Comparison of ENCODE assay signal across 8 cellular contexts in the genomic region with DNA sequence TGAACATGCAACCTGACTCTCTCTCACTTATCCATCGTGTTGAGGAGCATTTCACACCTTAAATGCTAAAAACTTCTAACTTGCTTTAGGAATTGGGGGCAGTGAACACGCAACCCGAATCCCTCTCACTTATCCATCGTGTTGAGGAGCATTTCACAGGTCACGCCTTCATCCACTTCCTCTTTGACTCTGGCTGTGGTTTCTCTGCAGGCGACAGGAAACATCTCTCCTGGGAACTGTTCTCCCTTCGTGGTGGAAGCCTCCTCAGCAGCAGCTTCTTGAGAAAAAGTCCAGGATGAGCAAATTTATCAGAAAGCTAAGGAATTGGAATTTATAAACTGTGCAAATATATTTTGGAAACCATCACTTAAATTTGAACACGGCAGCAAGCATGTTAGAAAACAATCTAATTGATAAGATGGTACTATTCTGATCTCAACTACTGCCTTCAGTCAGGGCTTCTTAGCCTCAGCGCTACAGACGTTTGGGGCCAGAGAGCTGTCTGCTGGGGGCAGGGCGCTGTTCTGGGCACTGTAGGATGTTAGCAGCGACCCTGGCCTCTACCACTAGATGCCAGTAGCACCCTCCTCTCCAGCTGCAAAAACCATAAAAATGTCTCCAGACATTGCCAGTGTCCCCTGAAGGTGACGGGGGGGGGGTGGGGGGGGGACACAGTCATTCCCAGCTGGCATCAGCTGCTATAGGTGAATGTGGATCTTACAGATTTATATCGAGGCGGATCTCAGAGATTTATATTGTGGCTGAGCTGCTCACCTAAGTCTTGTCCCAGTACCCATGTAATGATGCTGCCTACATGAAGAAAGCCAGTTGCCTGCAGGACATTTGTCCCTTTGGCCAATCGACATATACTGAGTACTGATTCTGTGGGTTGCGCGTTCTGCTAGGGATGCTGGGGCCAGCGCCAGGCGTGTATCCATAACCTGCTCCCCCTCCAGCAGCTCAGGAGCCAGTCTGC. TPM values are rescaled to one million over a fixed set of nuclear protein-coding genes. Genes with fewer than 3 reads are reported as not detected.
DNase-seq lines count a peak whose midpoint lies in the region; ATAC-seq and TF ChIP-seq lines count a peak whose summit lies in the region.

No MANE protein-coding gene starts in this region.

- H3K27ac Mint-ChIP-seq in Caco-2 (ENCODE audit: unreplicated experiment) = no peak overlapping the region

- no peaks in the 10 kb centered on the region for H3K9me3 ChIP-seq in Caco-2

- ATAC-seq in GM21529 (IDR thresholded peaks at IDR 0.05; ENCODE audit: unreplicated experiment) = peak; percentile 57
- no peak for ATAC-seq in HG03457 (IDR thresholded peaks at IDR 0.05; ENCODE audit: unreplicated experiment)
- no peak for ATAC-seq in omental fat pad (ENCODE audit: low FRiP score)
- ATAC-seq in GM18867 (IDR thresholded peaks at IDR 0.05; ENCODE audit: unreplicated experiment) = no peak

- no peak overlapping the region for H3K4me3 Mint-ChIP-seq in Caco-2 (ENCODE audit: unreplicated experiment)

- H3K27me3 ChIP-seq in Caco-2 (replicated peaks; ENCODE audit: control insufficient read depth, insufficient read depth, low read length) = peaks cover 2% of the 10 kb centered on the region

- peaks cover 19% of the 10 kb centered on the region for H3K4me1 Mint-ChIP-seq in Caco-2 (ENCODE audit: low read depth, unreplicated experiment)

- H3K27me3 Mint-ChIP-seq in Caco-2 (ENCODE audit: insufficient read depth, unreplicated experiment) = peaks cover 17% of the 10 kb centered on the region

- POLR2A ChIA-PET in Caco-2 (lab: Charles Lee) = no interaction called here

- intact Hi-C loops in Caco-2 (cut with micrococcal nuclease; ENCODE audit: unreplicated experiment) = loop anchor here (1.0 kb wide), 1 partner anchor 11 kb away; no protein-coding TSS in a partner anchor

- no peaks in the 10 kb centered on the region for H3K36me3 ChIP-seq in Caco-2 (ENCODE audit: control insufficient read depth, insufficient read depth, low read length)

- CTCF ChIA-PET in Caco-2 (lab: Charles Lee) = interaction anchor here (0.6 to 2.1 kb wide), 18 partner anchors 8 to 710 kb away, joined by 3 to 14 read pairs (median 4); no protein-coding TSS in a partner anchor

- peak; percentile 43 to 73 for TF ChIP-seq CTCF in Caco-2 (IDR thresholded peaks at IDR 0.05; ENCODE audit: insufficient read depth in 1 of 2, low read depth in 1 of 2, low read length in 1 of 2, severe bottlenecking in 1 of 2, unreplicated experiment in 1 of 2)
- TF ChIP-seq CTCF in omental fat pad (IDR thresholded peaks at IDR 0.05) = no peak

- no TSS peak for BruUV-seq in Caco-2 (replicated peaks; lab: Mats Ljungman, UMichigan)

- no peaks in the 10 kb centered on the region for H3K9me3 Mint-ChIP-seq in Caco-2 (ENCODE audit: unreplicated experiment)

- H3K36me3 Mint-ChIP-seq in Caco-2 (ENCODE audit: insufficient read depth, unreplicated experiment) = no peaks in the 10 kb centered on the region

- peak in 1 of 2 experiments; percentile 65 for DNase-seq in Caco-2
- DNase-seq in NCI-H69 (lab: John Stamatoyannopoulos, UW) = peak; percentile 66
- peak; percentile 34 for DNase-seq in activated naive CD4-positive, alpha-beta T cell treated with anti-CD3 and anti-CD28 coated beads, Interleukin-2, amount 50 U/mL, for 16 hours
- peak; percentile 23 to 38 for DNase-seq in lung microvascular endothelial cell (ENCODE audit: low read depth in 2 of 2)
- no peak for DNase-seq in omental fat pad (ENCODE audit: low spot score)

- no peak overlapping the region for H3K4me3 ChIP-seq in Caco-2 (ENCODE audit: low read depth, low read length)

- H3K4me1 ChIP-seq in Caco-2 = peaks cover 6% of the 10 kb centered on the region; the same call in 1 of the 2 replicates

RNA-seq across cellular contexts. Expression of gene CTCFL, which starts 26.2 kb away (rescaled TPM):
- total RNA-seq in Caco-2 (2022) (not detected in 2 replicates), lung microvascular endothelial cell (not detected in 2 replicates), omental fat pad (not detected)

Comparison
In these comparisons a context has a peak if more than half of its experiments do, and no peak if none do; other contexts are left out.
1. CTCF ChIP-seq: peak in Caco-2 (2 of 2); none in omental fat pad (0 of 3).